Comparison of ENCODE assay signal across 8 cellular contexts in genomic region chr6:41074692-41075436, GRCh38.
DNase-seq lines count a peak whose midpoint lies in the region; ATAC-seq and TF ChIP-seq lines count a peak whose summit lies in the region.

No MANE protein-coding gene starts in this region.

- DNase-seq in DND-41 (no peak), NCI-H187 (lab: John Stamatoyannopoulos, UW) (no peak), NCI-H526 (lab: John Stamatoyannopoulos, UW) (no peak), COLO829 (ENCODE audit: low spot score) (no peak), cerebellar nuclear complex (lab: John Stamatoyannopoulos, UW) (no peak)
- no peak for DNase-seq in effector memory CD4-positive, alpha-beta T cell

- H2AFZ ChIP-seq in DND-41 (ENCODE audit: low read depth, low read length) (no peak overlapping the region), OCI-LY3 (ENCODE audit: low read depth, low read length) (no peak overlapping the region)

- no peaks in the 10 kb centered on the region for H3K27me3 ChIP-seq in DND-41 (ENCODE audit: insufficient read depth, low read length, poor library complexity)
- no peaks in the 10 kb centered on the region for H3K27me3 ChIP-seq in OCI-LY3 (ENCODE audit: low read depth, low read length)
- H3K27me3 ChIP-seq in effector memory CD4-positive, alpha-beta T cell (replicated peaks; ENCODE audit: control insufficient read depth, insufficient read depth, low read length, poor library complexity, severe bottlenecking) = no peaks in the 10 kb centered on the region
- no peaks in the 10 kb centered on the region for H3K27me3 ChIP-seq in neutrophil

- H3K27ac ChIP-seq in DND-41 (ENCODE audit: low read length) = peak overlapping the region; percentile 89
- peak overlapping the region; percentile 92; the same call in 1 of the 2 replicates for H3K27ac ChIP-seq in OCI-LY3 (ENCODE audit: low read length)
- H3K27ac ChIP-seq in effector memory CD4-positive, alpha-beta T cell (ENCODE audit: insufficient read depth, low read length, poor library complexity, severe bottlenecking) = peak overlapping the region; percentile 94
- peak overlapping the region; percentile 98 for H3K27ac ChIP-seq in neutrophil

- TF ChIP-seq CTCF in DND-41 (IDR thresholded peaks at IDR 0.05; ENCODE audit: borderline replicate concordance, extremely low read depth, low read length, poor library complexity, severe bottlenecking) = no peak
- TF ChIP-seq CTCF in OCI-LY3 (IDR thresholded peaks at IDR 0.05; ENCODE audit: low read depth, low read length) = no peak
- no peak for TF ChIP-seq CTCF in neutrophil (IDR thresholded peaks at IDR 0.05)

- H3K4me1 ChIP-seq in DND-41 (ENCODE audit: insufficient read depth, low read length) = peaks cover 58% of the 10 kb centered on the region
- peaks cover 31% of the 10 kb centered on the region for H3K4me1 ChIP-seq in OCI-LY3 (ENCODE audit: low read length)
- peaks cover 32% of the 10 kb centered on the region for H3K4me1 ChIP-seq in effector memory CD4-positive, alpha-beta T cell (ENCODE audit: control insufficient read depth, insufficient read depth, low read length, poor library complexity, severe bottlenecking)
- H3K4me1 ChIP-seq in neutrophil (ENCODE audit: control insufficient read depth in 1 of 2, insufficient read depth in 1 of 2, low read depth in 1 of 2, low read length in 1 of 2) = peaks cover 61 to 63% of the 10 kb centered on the region in 2 experiments

- peak overlapping the region; percentile 69 to 91; a peak in 3 of 4 replicates for H3K4me3 ChIP-seq in DND-41 (ENCODE audit: low read depth in 1 of 2, low read length in 2 of 2)
- peak overlapping the region; percentile 77 for H3K4me3 ChIP-seq in OCI-LY3 (ENCODE audit: low read length)
- H3K4me3 ChIP-seq in effector memory CD4-positive, alpha-beta T cell (ENCODE audit: insufficient read depth, low read depth, low read length, poor library complexity, severe bottlenecking) = peak overlapping the region; percentile 92
- peak overlapping the region; percentile 94 to 95 for H3K4me3 ChIP-seq in neutrophil (ENCODE audit: low read depth in 1 of 2, low read length in 1 of 2)

- H3K9me3 ChIP-seq in DND-41 (ENCODE audit: insufficient read depth, low read length, severe bottlenecking) = no peaks in the 10 kb centered on the region
- H3K9me3 ChIP-seq in OCI-LY3 (ENCODE audit: insufficient read depth, low read length) = no peaks in the 10 kb centered on the region
- H3K9me3 ChIP-seq in effector memory CD4-positive, alpha-beta T cell (ENCODE audit: control insufficient read depth, low read length) = no peaks in the 10 kb centered on the region
- H3K9me3 ChIP-seq in neutrophil = no peaks in the 10 kb centered on the region

- H3K9ac ChIP-seq in DND-41 (ENCODE audit: low read depth, low read length) (peak overlapping the region; percentile 100), OCI-LY3 (ENCODE audit: low read length) (peak overlapping the region; percentile 97; the same call in 1 of the 2 replicates)

- peak overlapping the region; percentile 90 for H3K4me2 ChIP-seq in DND-41 (ENCODE audit: insufficient read depth, low read length)
- peak overlapping the region; percentile 96 for H3K4me2 ChIP-seq in OCI-LY3 (ENCODE audit: low read length)

- H4K20me1 ChIP-seq in DND-41 (ENCODE audit: insufficient read depth, low read length) (peaks cover 48% of the 10 kb centered on the region), OCI-LY3 (ENCODE audit: insufficient read depth, low read length) (peaks cover 37% of the 10 kb centered on the region)

- ATAC-seq in DND-41 (ENCODE audit: insufficient read depth, low read depth) = no peak

- H3K79me2 ChIP-seq in DND-41 (ENCODE audit: insufficient read depth, low read length) (peaks cover 82% of the 10 kb centered on the region), OCI-LY3 (ENCODE audit: low read length) (peaks cover 77% of the 10 kb centered on the region)

- peaks cover 59% of the 10 kb centered on the region for H3K36me3 ChIP-seq in DND-41 (ENCODE audit: insufficient read depth, low read length)
- H3K36me3 ChIP-seq in OCI-LY3 (replicated peaks; ENCODE audit: low read depth, low read length) = peaks cover 19% of the 10 kb centered on the region
- peaks cover 18% of the 10 kb centered on the region for H3K36me3 ChIP-seq in effector memory CD4-positive, alpha-beta T cell (ENCODE audit: control insufficient read depth, insufficient read depth, low read length)
- peaks cover 10% of the 10 kb centered on the region for H3K36me3 ChIP-seq in neutrophil
